In the genomic region with DNA sequence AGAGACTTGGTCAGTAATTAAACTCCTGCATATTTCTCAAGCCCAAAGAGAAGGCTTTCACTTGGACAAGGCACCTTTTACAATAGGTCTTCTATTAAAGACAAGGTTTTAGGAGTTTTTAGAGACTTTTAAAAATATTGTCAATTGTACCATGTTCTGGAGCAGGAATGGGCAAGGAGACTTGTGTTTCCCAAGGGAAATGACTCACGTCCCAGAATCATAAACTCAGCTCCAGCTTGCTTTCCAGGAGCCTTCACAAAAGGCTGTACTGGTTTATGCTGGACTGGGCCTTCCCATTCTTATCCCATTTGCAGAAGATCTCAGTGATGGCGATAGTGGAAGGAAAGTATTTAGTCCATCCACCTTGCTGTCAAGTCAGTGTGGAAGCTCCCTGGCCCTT, we compare ENCODE assay signal across 19 cellular contexts. TPM values are rescaled to one million over a fixed set of nuclear protein-coding genes. Genes with fewer than 3 reads are reported as not detected.
DNase-seq lines count a peak whose midpoint lies in the region; ATAC-seq and TF ChIP-seq lines count a peak whose summit lies in the region.
"Had no signal": no experiment of that assay in that cellular context is flagged by ENCODE, and none has a peak within 500 bp of the region (broad histone marks: within the 10 kb centered on the region; RNA-seq: fewer than 3 reads in every experiment).

No MANE protein-coding gene starts in this region.

- no peaks in the 10 kb centered on the region for H3K9me3 Mint-ChIP-seq in Caco-2 (ENCODE audit: unreplicated experiment)
- H3K9me3 Mint-ChIP-seq: activated CD4-positive, alpha-beta memory T cell treated with anti-CD3 and anti-CD28 coated beads for 36 hours had no signal

- 67 to 78% (median 70%) methylated on average over 2 of the region's 2 CpGs for WGBS in heart left ventricle, 4 donors
- 68 to 85% (median 78%) methylated on average over 2 of the region's 2 CpGs for whole genome bisulfite sequencing in spleen, 5 donors

- ATAC-seq in heart left ventricle, result peak in 3 of 4 donors; percentile 28 to 73 (median 57)
- no peak for ATAC-seq in mucosa of descending colon
- ATAC-seq: A549; effector memory CD8-positive, alpha-beta T cell; naive thymus-derived CD8-positive, alpha-beta T cell; psoas muscle had no signal

- H3K4me1 ChIP-seq in heart left ventricle (peaks cover 0 to 9% (median 0%) of the 10 kb centered on the region in 12 donors), left ventricle myocardium inferior (no peaks in the 10 kb centered on the region), Caco-2 (no peaks in the 10 kb centered on the region), mucosa of descending colon (ENCODE audit: low read depth) (no peaks in the 10 kb centered on the region), spleen (no peaks in the 10 kb centered on the region)
- H3K4me1 ChIP-seq: A549, psoas muscle, tibial nerve had no signal

- no peak overlapping the region for H3K27ac Mint-ChIP-seq in Caco-2 (ENCODE audit: unreplicated experiment)
- H3K27ac Mint-ChIP-seq: activated CD4-positive, alpha-beta memory T cell treated with anti-CD3 and anti-CD28 coated beads for 36 hours; effector memory CD8-positive, alpha-beta T cell; IgD-negative memory B cell; naive thymus-derived CD8-positive, alpha-beta T cell had no signal

- POLR2A ChIA-PET in Caco-2 (lab: Charles Lee), result no interaction called here

- TF ChIP-seq POLR2A in heart left ventricle (IDR thresholded peaks at IDR 0.05) (no peak), spleen (IDR thresholded peaks at IDR 0.05) (no peak)

- no TSS peak for BruUV-seq in Caco-2 (replicated peaks; lab: Mats Ljungman, UMichigan)

- no peaks in the 10 kb centered on the region for H3K9me3 ChIP-seq in heart left ventricle
- no peaks in the 10 kb centered on the region for H3K9me3 ChIP-seq in left ventricle myocardium inferior (replicated peaks)
- no peaks in the 10 kb centered on the region for H3K9me3 ChIP-seq in Caco-2
- no peaks in the 10 kb centered on the region for H3K9me3 ChIP-seq in mucosa of descending colon
- H3K9me3 ChIP-seq in spleen, result no peaks in the 10 kb centered on the region
- H3K9me3 ChIP-seq: A549, psoas muscle, tibial nerve had no signal

- no peaks in the 10 kb centered on the region for H3K27me3 ChIP-seq in heart left ventricle
- no peaks in the 10 kb centered on the region for H3K27me3 ChIP-seq in left ventricle myocardium inferior (ENCODE audit: low read depth)
- H3K27me3 ChIP-seq in Caco-2 (replicated peaks; ENCODE audit: control insufficient read depth, insufficient read depth, low read length), result no peaks in the 10 kb centered on the region
- peaks cover 0 to 31% (median 0%) of the 10 kb centered on the region in 7 donors for H3K27me3 ChIP-seq in spleen (replicated peaks in 1 of 7)
- no peaks in the 10 kb centered on the region for H3K27me3 ChIP-seq in dorsolateral prefrontal cortex
- H3K27me3 ChIP-seq: tibial nerve had no signal

- CTCF ChIA-PET in Caco-2 (lab: Charles Lee), result no interaction called here

- intact Hi-C loops in heart left ventricle (cut with DNase I) (loop anchor here in 1 of 10 donors (5.0 kb wide), 1 partner anchor 268 kb away; no protein-coding TSS in a partner anchor), left ventricle myocardium inferior (cut with micrococcal nuclease) (no loop called here), Caco-2 (cut with micrococcal nuclease; ENCODE audit: unreplicated experiment) (no loop called here), mucosa of descending colon (cut with DNase I, micrococcal nuclease) (no loop called here), spleen (cut with DNase I; ENCODE audit: low total_unique reads) (no loop called here), dorsolateral prefrontal cortex (cut with DNase I) (no loop called here)

- H3K4me3 ChIP-seq in heart left ventricle, result no peak overlapping the region
- H3K4me3 ChIP-seq in left ventricle myocardium inferior, result no peak overlapping the region
- no peak overlapping the region for H3K4me3 ChIP-seq in fibroblast of villous mesenchyme (ENCODE audit: low read depth, low read length)
- H3K4me3 ChIP-seq in Caco-2 (ENCODE audit: low read depth, low read length), result no peak overlapping the region
- H3K4me3 ChIP-seq in mucosa of descending colon, result no peak overlapping the region
- H3K4me3 ChIP-seq in spleen, result no peak overlapping the region
- H3K4me3 ChIP-seq in dorsolateral prefrontal cortex, result no peak overlapping the region
- H3K4me3 ChIP-seq: A549, hepatocyte, psoas muscle, tibial nerve had no signal

- H3K27ac ChIP-seq in heart left ventricle (no peak overlapping the region), left ventricle myocardium inferior (replicated peaks) (no peak overlapping the region), spleen (no peak overlapping the region), dorsolateral prefrontal cortex (no peak overlapping the region)
- H3K27ac ChIP-seq: A549, hepatocyte, psoas muscle, tibial nerve had no signal

- H3K27me3 Mint-ChIP-seq in Caco-2 (ENCODE audit: insufficient read depth, unreplicated experiment), result peaks cover 14% of the 10 kb centered on the region

- TF ChIP-seq CTCF in heart left ventricle (IDR thresholded peaks at IDR 0.05) (no peak), left ventricle myocardium inferior (IDR thresholded peaks at IDR 0.05; ENCODE audit: borderline replicate concordance) (no peak), fibroblast of villous mesenchyme (IDR thresholded peaks at IDR 0.05; ENCODE audit: insufficient read depth, low read depth, low read length) (no peak), Caco-2 (IDR thresholded peaks at IDR 0.05; ENCODE audit: insufficient read depth in 1 of 2, low read depth in 1 of 2, low read length in 1 of 2, severe bottlenecking in 1 of 2, unreplicated experiment in 1 of 2) (no peak), mucosa of descending colon (IDR thresholded peaks at IDR 0.05) (no peak), spleen (IDR thresholded peaks at IDR 0.05 in 8 of 11, conservative IDR thresholded peaks at IDR 0.05 in 3 of 11) (no peak), dorsolateral prefrontal cortex (IDR thresholded peaks at IDR 0.05 in 54 of 56, conservative IDR thresholded peaks at IDR 0.05 in 2 of 56; ENCODE audit: low read depth in 1 of 56, partially characterized antibody in 56 of 56) (no peak)

- H3K4me1 Mint-ChIP-seq in Caco-2 (ENCODE audit: low read depth, unreplicated experiment), result no peaks in the 10 kb centered on the region
- H3K4me1 Mint-ChIP-seq: IgD-negative memory B cell; naive thymus-derived CD8-positive, alpha-beta T cell had no signal

- no peak for DNase-seq in heart left ventricle
- DNase-seq in left ventricle myocardium inferior, result no peak
- peak; percentile 71 for DNase-seq in amniotic epithelial cell (ENCODE audit: low read depth)
- DNase-seq in fibroblast of villous mesenchyme (ENCODE audit: low read depth), result peak; percentile 76
- no peak for DNase-seq in Caco-2
- no peak for DNase-seq in mucosa of descending colon
- DNase-seq in spleen, result no peak
- DNase-seq in dorsolateral prefrontal cortex, result no peak
- DNase-seq: activated CD4-positive, alpha-beta memory T cell treated with anti-CD3 and anti-CD28 coated beads for 36 hours; effector memory CD8-positive, alpha-beta T cell; H7; naive thymus-derived CD8-positive, alpha-beta T cell; NCI-H1092; NCI-H2171 treated with DMSO at 0.1 percent for 48 hours; psoas muscle had no signal

- H3K36me3 Mint-ChIP-seq in Caco-2 (ENCODE audit: insufficient read depth, unreplicated experiment), result no peaks in the 10 kb centered on the region
- H3K36me3 Mint-ChIP-seq: activated CD4-positive, alpha-beta memory T cell treated with anti-CD3 and anti-CD28 coated beads for 36 hours; IgD-negative memory B cell; naive thymus-derived CD8-positive, alpha-beta T cell had no signal

- H3K36me3 ChIP-seq in heart left ventricle (no peaks in the 10 kb centered on the region), left ventricle myocardium inferior (no peaks in the 10 kb centered on the region), Caco-2 (ENCODE audit: control insufficient read depth, insufficient read depth, low read length) (no peaks in the 10 kb centered on the region), mucosa of descending colon (ENCODE audit: low read depth) (no peaks in the 10 kb centered on the region), spleen (no peaks in the 10 kb centered on the region)
- H3K36me3 ChIP-seq: tibial nerve had no signal

- no peak overlapping the region for H3K4me3 Mint-ChIP-seq in Caco-2 (ENCODE audit: unreplicated experiment)
- H3K4me3 Mint-ChIP-seq: activated CD4-positive, alpha-beta memory T cell treated with anti-CD3 and anti-CD28 coated beads for 36 hours; effector memory CD8-positive, alpha-beta T cell; IgD-negative memory B cell; naive thymus-derived CD8-positive, alpha-beta T cell had no signal

RNA-seq across cellular contexts. Expression of a gene that starts 7.8 kb away (rescaled TPM):
- total RNA-seq in heart left ventricle (10 to 100 TPM in 1 of 9 donors, 1 to 10 TPM in 8; 2.0 to 14.4 (median 6.4) TPM), left ventricle myocardium inferior (5.5 TPM), fibroblast of villous mesenchyme (4.3 and 7.1 TPM in 2 replicates), Caco-2 (2022) (1.00 and 1.1 TPM in 2 replicates), mucosa of descending colon (10 to 100 TPM in 1 of 3 donors, 1 to 10 TPM in 2; 3.0 to 56.3 (median 8.8) TPM), spleen (1 to 10 TPM in 6 of 7 donors, under 1 TPM in 1; 0.94 to 9.2 (median 6.1) TPM), dorsolateral prefrontal cortex (10 to 100 TPM in 118 of 120 experiments, 1 to 10 TPM in 2; 9.6 to 44.2 (median 16.2) TPM)
- polyA plus RNA-seq in heart left ventricle (1 to 10 TPM in 1 of 2 donors, under 1 TPM in 1; 0.50 to 2.3 TPM), spleen (under 1 TPM; 0.17 to 0.29 (median 0.24) TPM)
- total RNA-seq: naive thymus-derived CD8-positive, alpha-beta T cell had no signal
- polyA plus RNA-seq: IgD-negative memory B cell; naive thymus-derived CD8-positive, alpha-beta T cell had no signal

Comparison
In these comparisons a context has a peak if more than half of its experiments do, and no peak if none do; other contexts are left out.
1. DNase-seq: peak in amniotic epithelial cell (single experiment) and fibroblast of villous mesenchyme (single experiment); none in heart left ventricle (0 of 5), left ventricle myocardium inferior (single experiment), Caco-2 (0 of 2), mucosa of descending colon (0 of 3), spleen (single experiment) and dorsolateral prefrontal cortex (0 of 10).